Comparison of ENCODE assay signal across 11 cellular contexts in the genomic region with DNA sequence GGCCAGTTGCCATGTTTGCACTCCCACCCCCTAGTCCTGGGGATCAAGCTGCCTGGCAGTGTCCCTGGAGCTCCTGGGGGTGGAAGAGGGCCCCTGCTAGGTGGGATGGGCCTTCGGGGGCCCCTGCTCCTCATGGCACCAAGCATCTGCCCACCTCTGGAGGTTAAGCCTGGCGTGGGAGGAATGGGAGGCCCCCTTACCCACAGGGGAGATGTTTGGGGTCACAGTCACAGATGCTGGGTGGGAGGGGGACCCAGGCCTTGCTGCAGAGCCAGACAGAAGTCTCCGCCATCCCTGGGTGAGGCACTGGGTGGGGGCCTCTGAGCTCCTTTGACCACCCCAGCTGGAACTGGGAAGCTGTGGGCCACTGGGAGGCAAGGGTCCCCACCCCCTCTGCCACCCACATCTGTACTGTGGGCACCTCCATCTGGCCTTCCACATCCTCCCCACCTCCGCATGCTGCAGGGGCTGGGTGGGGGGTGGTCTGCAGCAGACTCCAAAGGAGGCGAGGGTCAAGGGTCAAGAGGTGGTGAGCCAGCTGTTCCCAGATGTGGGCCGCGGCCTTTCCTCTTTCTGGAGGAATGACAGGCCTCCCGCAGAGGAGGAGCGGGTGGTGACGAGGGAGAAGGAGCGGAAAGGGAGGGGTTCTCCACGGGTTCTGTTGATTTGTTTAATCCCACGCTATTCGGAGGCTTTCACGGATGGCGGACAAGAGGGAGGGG. TPM values are rescaled to one million over a fixed set of nuclear protein-coding genes. Genes with fewer than 3 reads are reported as not detected.
DNase-seq lines count a peak whose midpoint lies in the region; ATAC-seq and TF ChIP-seq lines count a peak whose summit lies in the region.
"Had no signal": no experiment of that assay in that cellular context is flagged by ENCODE, and none has a peak within 500 bp of the region (broad histone marks: within the 10 kb centered on the region; RNA-seq: fewer than 3 reads in every experiment).

No MANE protein-coding gene starts in this region.

- H3K27ac Mint-ChIP-seq in glutamatergic neuron (ENCODE audit: unreplicated experiment), result no peak overlapping the region
- H3K27ac Mint-ChIP-seq in progenitor cell of endocrine pancreas, result no peak overlapping the region

- peak overlapping the region; percentile 38 for H3K4me3 Mint-ChIP-seq in glutamatergic neuron (ENCODE audit: unreplicated experiment)
- H3K4me3 Mint-ChIP-seq in progenitor cell of endocrine pancreas (ENCODE audit: low read depth), result peak overlapping the region; percentile 37

- peaks cover 6% of the 10 kb centered on the region for H3K4me1 Mint-ChIP-seq in glutamatergic neuron (ENCODE audit: low read depth, unreplicated experiment)
- peaks cover 5% of the 10 kb centered on the region for H3K4me1 Mint-ChIP-seq in progenitor cell of endocrine pancreas (ENCODE audit: low read depth)

- H3K27me3 Mint-ChIP-seq in glutamatergic neuron (ENCODE audit: unreplicated experiment) (peaks cover 11% of the 10 kb centered on the region), progenitor cell of endocrine pancreas (peaks cover 56% of the 10 kb centered on the region)

- TF ChIP-seq CTCF in glutamatergic neuron (IDR thresholded peaks at IDR 0.05; ENCODE audit: partially characterized antibody, unreplicated experiment), result no peak
- TF ChIP-seq CTCF in progenitor cell of endocrine pancreas (IDR thresholded peaks at IDR 0.05; ENCODE audit: unreplicated experiment), result no peak

- DNase-seq in DMS79 treated with DMSO at 0.1 percent for 48 hours (lab: John Stamatoyannopoulos, UW), result peak; percentile 49
- DNase-seq in DMS79 (lab: John Stamatoyannopoulos, UW), result no peak
- peak; percentile 40 for DNase-seq in NCI-H2171 treated with DMSO at 0.1 percent for 48 hours (lab: John Stamatoyannopoulos, UW)
- no peak for DNase-seq in glutamatergic neuron
- no peak for DNase-seq in progenitor cell of endocrine pancreas (ENCODE audit: low spot score, unreplicated experiment)
- no peak for DNase-seq in SK-N-DZ (ENCODE audit: low spot score)
- DNase-seq in middle frontal gyrus (ENCODE audit: extremely low spot score, low spot score), result no peak
- DNase-seq: activated naive CD4-positive, alpha-beta T cell treated with Interleukin-2 at 50 U/mL for 16 hours; NCI-H524 treated with DMSO at 0.1 percent for 48 hours; small intestine had no signal

- ATAC-seq in GM19324 (IDR thresholded peaks at IDR 0.05; ENCODE audit: low FRiP score, unreplicated experiment), result no peak

- peaks cover 10% of the 10 kb centered on the region for H3K9me3 Mint-ChIP-seq in glutamatergic neuron (ENCODE audit: unreplicated experiment)
- H3K9me3 Mint-ChIP-seq in progenitor cell of endocrine pancreas (ENCODE audit: low read depth), result no peaks in the 10 kb centered on the region

- no peaks in the 10 kb centered on the region for H3K36me3 Mint-ChIP-seq in glutamatergic neuron (ENCODE audit: unreplicated experiment)
- H3K36me3 Mint-ChIP-seq in progenitor cell of endocrine pancreas (ENCODE audit: insufficient read depth), result no peaks in the 10 kb centered on the region

RNA-seq across cellular contexts. Expression of gene YTHDF1, which starts 41.5 kb away (rescaled TPM):
- total RNA-seq in glutamatergic neuron (ENCODE audit: unreplicated experiment) (43.3 TPM), progenitor cell of endocrine pancreas (51.2 and 53.8 TPM in 2 replicates)
- polyA plus RNA-seq in SK-N-DZ (2014; cell fraction: cytosol; rRNA removed), result 41.9 and 44.5 TPM in 2 replicates
- polyA plus RNA-seq in SK-N-DZ (2014; cell fraction: nucleus; rRNA removed), result 34.4 and 56.3 TPM in 2 replicates

Comparison
In these comparisons a context has a peak if more than half of its experiments do, and no peak if none do; other contexts are left out.
1. DNase-seq: peak in DMS79 treated with DMSO at 0.1 percent for 48 hours (single experiment) and NCI-H2171 treated with DMSO at 0.1 percent for 48 hours (single experiment); none in DMS79 (single experiment), glutamatergic neuron (single experiment), progenitor cell of endocrine pancreas (single experiment), SK-N-DZ (single experiment) and middle frontal gyrus (single experiment).